In the genomic region with DNA sequence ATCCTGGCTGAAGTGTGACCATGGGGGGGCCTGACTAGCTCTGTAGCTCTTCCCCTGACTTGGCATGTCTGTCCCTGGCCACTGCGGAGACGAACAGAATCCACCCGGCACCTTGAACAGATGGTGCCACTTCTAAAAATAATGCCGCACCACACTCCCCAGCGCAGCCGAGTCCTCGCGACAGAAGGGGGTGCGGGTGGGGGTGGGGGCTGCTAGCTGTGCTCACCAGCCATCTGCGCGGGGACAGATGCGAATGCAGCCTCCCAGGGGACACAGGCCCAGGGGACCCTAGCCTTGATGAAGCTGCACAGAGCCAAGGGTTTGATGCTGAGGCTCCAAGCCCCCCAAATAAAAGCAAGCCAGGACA, we compare ENCODE assay signal across 26 cellular contexts.
DNase-seq lines count a peak whose midpoint lies in the region; TF ChIP-seq lines count a peak whose summit lies in the region.
"Had no signal": no experiment of that assay in that cellular context is flagged by ENCODE, and none has a peak within 500 bp of the region (broad histone marks: within the 10 kb centered on the region; RNA-seq: fewer than 3 reads in every experiment).

No MANE protein-coding gene starts in this region.

- no peaks in the 10 kb centered on the region for H3K9me3 ChIP-seq in BLaER1 treated with 17β-estradiol and CSF1 and Interleukin-3, amounts not matched to agents 10 nM and 100 nM (replicated peaks in 1 of 11)
- H3K9me3 ChIP-seq in WERI-Rb-1 (ENCODE audit: severe bottlenecking): no peaks in the 10 kb centered on the region
- H3K9me3 ChIP-seq: esophagus squamous epithelium, MG63 had no signal

- peaks cover 60 to 100% (median 96%) of the 10 kb centered on the region in 10 experiments for H3K4me1 ChIP-seq in BLaER1 treated with 17β-estradiol and CSF1 and Interleukin-3, amounts not matched to agents 10 nM and 100 nM
- H3K4me1 ChIP-seq: esophagus squamous epithelium had no signal

- peak overlapping the region; percentile 50 to 94 (median 80) for H3K4me2 ChIP-seq in BLaER1 treated with 17β-estradiol and CSF1 and Interleukin-3, amounts not matched to agents 10 nM and 100 nM

- H3K27ac ChIP-seq in BLaER1 treated with 17β-estradiol and CSF1 and Interleukin-3, amounts not matched to agents 10 nM and 100 nM: peak overlapping the region in 4 of 11 experiments; percentile 44 to 59 (median 56); a peak in 5 of 22 replicates
- H3K27ac ChIP-seq in WERI-Rb-1: peak overlapping the region; percentile 88
- H3K27ac ChIP-seq: esophagus squamous epithelium, VCaP had no signal

- H4K20me1 ChIP-seq in BLaER1 treated with 17β-estradiol and CSF1 and Interleukin-3, amounts not matched to agents 10 nM and 100 nM: peaks cover 0 to 43% (median 0%) of the 10 kb centered on the region in 11 experiments; a peak in 5 of 22 replicates

- no peaks in the 10 kb centered on the region for H3K36me3 ChIP-seq in BLaER1 treated with 17β-estradiol and CSF1 and Interleukin-3, amounts not matched to agents 10 nM and 100 nM
- no peaks in the 10 kb centered on the region for H3K36me3 ChIP-seq in WERI-Rb-1
- H3K36me3 ChIP-seq: esophagus squamous epithelium, MG63 had no signal

- no peaks in the 10 kb centered on the region for H3K27me3 ChIP-seq in BLaER1 treated with 17β-estradiol and CSF1 and Interleukin-3, amounts not matched to agents 10 nM and 100 nM
- H3K27me3 ChIP-seq in WERI-Rb-1 (ENCODE audit: insufficient read depth, low read depth, severe bottlenecking): no peaks in the 10 kb centered on the region
- H3K27me3 ChIP-seq: MG63 had no signal

- TF ChIP-seq CTCF in WERI-Rb-1 (IDR thresholded peaks at IDR 0.05; ENCODE audit: low read depth, low read length): no peak
- no peak for TF ChIP-seq CTCF in GM10266 (IDR thresholded peaks at IDR 0.05; ENCODE audit: control insufficient read depth, insufficient read depth, low read depth, missing control alignments)

- DNase-seq in NCI-H1694 (lab: John Stamatoyannopoulos, UW) (peak; percentile 66), WERI-Rb-1 (peak; percentile 95), middle frontal gyrus (ENCODE audit: extremely low spot score, low spot score) (peak; percentile 59), NCI-H2196 (lab: John Stamatoyannopoulos, UW; ENCODE audit: unreplicated experiment) (no peak), NCI-H2029 (lab: John Stamatoyannopoulos, UW) (no peak), SW480 (ENCODE audit: low spot score) (no peak), GM10266 (ENCODE audit: extremely low spot score) (no peak)
- DNase-seq: activated CD4-positive, alpha-beta T cell treated with anti-CD3 and anti-CD28 coated beads, Interleukin-2, amount 10 ng/mL, durations not matched to agents 24 days and 14 days; activated gamma-delta T cell treated with Interleukin-2 at 50 U/mL for 16 hours; activated naive CD8-positive, alpha-beta T cell treated with anti-CD3 and anti-CD28 coated beads, Interleukin-2, amount 10 ng/mL, durations not matched to agents 7 days and 5 days; activated T-cell treated with anti-CD3 and anti-CD28 coated beads, Interleukin-2, amount 50 U/mL, for 4 hours; AML-193; CD8-positive, alpha-beta T cell; esophagus squamous epithelium; foreskin melanocyte; KBM-7; kidney glomerular epithelial cell; MG63; natural killer cell; NCI-H1436; NCI-H526; T1000; trophoblast cell had no signal

- H3K4me3 ChIP-seq in BLaER1 treated with 17β-estradiol and CSF1 and Interleukin-3, amounts not matched to agents 10 nM and 100 nM: peak overlapping the region in 4 of 10 experiments; percentile 3 to 33 (median 16); a peak in 3 of 20 replicates
- no peak overlapping the region for H3K4me3 ChIP-seq in WERI-Rb-1 (ENCODE audit: low read depth, low read length)
- H3K4me3 ChIP-seq: esophagus squamous epithelium, lung, MG63 had no signal

- peak overlapping the region in 4 of 11 experiments; percentile 16 to 67 (median 56); a peak in 6 of 22 replicates for H3K9ac ChIP-seq in BLaER1 treated with 17β-estradiol and CSF1 and Interleukin-3, amounts not matched to agents 10 nM and 100 nM

Comparison
In these comparisons a context has a peak if more than half of its experiments do, and no peak if none do; other contexts are left out.
1. DNase-seq: peak in NCI-H1694 (single experiment), WERI-Rb-1 (single experiment) and middle frontal gyrus (single experiment); none in NCI-H2196 (single experiment), NCI-H2029 (single experiment), SW480 (single experiment) and GM10266 (single experiment).